8 cellular contexts compared by ENCODE assay signal in the genomic region with DNA sequence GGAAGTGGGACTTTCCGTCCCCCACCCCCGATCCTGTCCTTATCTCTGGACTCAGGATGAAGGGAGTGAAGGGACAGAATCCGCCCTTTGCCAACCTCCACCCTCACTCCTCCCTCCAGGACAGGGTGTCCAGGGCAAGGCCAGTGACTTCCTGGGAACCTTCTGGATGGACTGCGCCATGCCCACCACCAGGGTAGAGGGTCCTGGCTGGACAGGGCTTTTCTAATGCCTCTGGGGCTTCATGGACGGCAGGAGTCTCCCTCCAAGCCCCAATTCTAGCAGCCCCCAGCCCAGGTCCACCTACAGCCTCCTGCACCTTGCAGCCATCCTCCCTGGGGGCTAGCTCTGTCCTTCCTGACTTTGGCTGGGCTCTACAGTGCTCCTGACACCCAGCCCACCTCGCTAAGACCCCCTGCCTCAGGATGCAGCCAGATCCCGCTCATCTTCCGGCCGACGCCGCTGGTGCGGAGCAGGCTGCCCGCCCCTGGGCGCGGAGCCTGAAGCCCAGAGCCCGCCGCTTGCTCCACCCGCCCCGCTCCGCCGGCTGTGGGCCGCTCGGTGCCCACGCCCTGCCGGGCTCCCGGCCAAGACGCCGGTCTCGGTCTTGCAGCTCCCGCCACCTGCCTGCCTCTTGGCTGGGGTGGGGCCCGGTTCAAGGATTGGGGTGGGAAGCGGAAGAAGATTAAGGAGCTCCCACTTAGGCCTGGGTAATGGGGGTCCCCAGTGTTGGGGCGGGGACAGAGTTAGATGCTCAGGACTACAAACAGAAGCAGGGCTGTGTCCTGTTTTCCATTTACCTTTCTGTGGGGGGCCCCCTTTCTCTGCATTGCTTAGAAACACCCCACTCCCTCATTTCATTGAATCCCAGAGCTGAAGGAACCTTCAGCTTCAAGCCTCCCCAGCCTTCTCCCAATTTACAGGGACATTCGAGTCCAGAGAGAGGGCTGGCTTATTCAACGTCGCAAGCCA.
DNase-seq lines count a peak whose midpoint lies in the region; ATAC-seq and TF ChIP-seq lines count a peak whose summit lies in the region.

No MANE protein-coding gene starts in this region.

- H3K27ac ChIP-seq in RWPE2 (ENCODE audit: poor library complexity, severe bottlenecking) = peak overlapping the region; percentile 6
- H3K27ac ChIP-seq in prostate gland = no peak overlapping the region

- H3K4me1 ChIP-seq in RWPE2 (ENCODE audit: insufficient read depth, poor library complexity, severe bottlenecking) (peaks cover 45% of the 10 kb centered on the region), prostate gland (replicated peaks) (no peaks in the 10 kb centered on the region)

- TF ChIP-seq POLR2A in prostate gland (IDR thresholded peaks at IDR 0.05) = no peak

- H3K36me3 ChIP-seq in RWPE2 (ENCODE audit: low read depth) (no peaks in the 10 kb centered on the region), prostate gland (no peaks in the 10 kb centered on the region)

- no peak for TF ChIP-seq CTCF in RWPE2 (IDR thresholded peaks at IDR 0.05; ENCODE audit: poor library complexity, severe bottlenecking)
- no peak for TF ChIP-seq CTCF in epithelial cell of proximal tubule (conservative IDR thresholded peaks at IDR 0.05; ENCODE audit: low read depth, low read length)
- no peak for TF ChIP-seq CTCF in prostate gland (IDR thresholded peaks at IDR 0.05)

- no peaks in the 10 kb centered on the region for H3K9me3 ChIP-seq in RWPE2 (ENCODE audit: severe bottlenecking)
- no peaks in the 10 kb centered on the region for H3K9me3 ChIP-seq in prostate gland

- WGBS in prostate gland = 14% methylated on average over 30 of the region's 36 CpGs

- intact Hi-C loops in prostate gland (cut with DNase I) = no loop called here

- DNase-seq in activated CD8-positive, alpha-beta memory T cell treated with anti-CD3 and anti-CD28 coated beads, Interleukin-2, amount 50 U/mL, for 48 hours = peak; percentile 63
- DNase-seq in activated CD8-positive, alpha-beta memory T cell treated with anti-CD3 and anti-CD28 coated beads, Interleukin-2, amount 50 U/mL, for 4 hours = no peak
- DNase-seq in RWPE2 (ENCODE audit: low spot score) = no peak
- no peak for DNase-seq in epithelial cell of proximal tubule (ENCODE audit: low read depth)
- peak; percentile 56 for DNase-seq in prostate gland (ENCODE audit: low spot score)
- no peak for DNase-seq in GM19240 (ENCODE audit: insufficient read length, low spot score)

- H3K4me3 ChIP-seq in RWPE2 (ENCODE audit: severe bottlenecking) = no peak overlapping the region
- H3K4me3 ChIP-seq in epithelial cell of proximal tubule (ENCODE audit: low read depth, low read length) = peak overlapping the region; percentile 36
- peak overlapping the region in 1 of 2 donors; percentile 8 for H3K4me3 ChIP-seq in prostate gland

- H3K27me3 ChIP-seq in RWPE2 (ENCODE audit: insufficient read depth, poor library complexity, severe bottlenecking) (no peaks in the 10 kb centered on the region), prostate gland (replicated peaks; ENCODE audit: insufficient read depth) (peaks cover 3% of the 10 kb centered on the region)

- ATAC-seq in RWPE2 (ENCODE audit: low read depth) = peak; percentile 79
- ATAC-seq in HG02852 (IDR thresholded peaks at IDR 0.05; ENCODE audit: unreplicated experiment) = no peak
- no peak for ATAC-seq in GM19467 (IDR thresholded peaks at IDR 0.05; ENCODE audit: unreplicated experiment)

Comparison
In these comparisons a context has a peak if more than half of its experiments do, and no peak if none do; other contexts are left out.
1. DNase-seq: peak in activated CD8-positive, alpha-beta memory T cell treated with anti-CD3 and anti-CD28 coated beads, Interleukin-2, amount 50 U/mL, for 48 hours (single experiment) and prostate gland (single experiment); none in activated CD8-positive, alpha-beta memory T cell treated with anti-CD3 and anti-CD28 coated beads, Interleukin-2, amount 50 U/mL, for 4 hours (single experiment), RWPE2 (single experiment), epithelial cell of proximal tubule (single experiment) and GM19240 (single experiment).